In the genomic region with DNA sequence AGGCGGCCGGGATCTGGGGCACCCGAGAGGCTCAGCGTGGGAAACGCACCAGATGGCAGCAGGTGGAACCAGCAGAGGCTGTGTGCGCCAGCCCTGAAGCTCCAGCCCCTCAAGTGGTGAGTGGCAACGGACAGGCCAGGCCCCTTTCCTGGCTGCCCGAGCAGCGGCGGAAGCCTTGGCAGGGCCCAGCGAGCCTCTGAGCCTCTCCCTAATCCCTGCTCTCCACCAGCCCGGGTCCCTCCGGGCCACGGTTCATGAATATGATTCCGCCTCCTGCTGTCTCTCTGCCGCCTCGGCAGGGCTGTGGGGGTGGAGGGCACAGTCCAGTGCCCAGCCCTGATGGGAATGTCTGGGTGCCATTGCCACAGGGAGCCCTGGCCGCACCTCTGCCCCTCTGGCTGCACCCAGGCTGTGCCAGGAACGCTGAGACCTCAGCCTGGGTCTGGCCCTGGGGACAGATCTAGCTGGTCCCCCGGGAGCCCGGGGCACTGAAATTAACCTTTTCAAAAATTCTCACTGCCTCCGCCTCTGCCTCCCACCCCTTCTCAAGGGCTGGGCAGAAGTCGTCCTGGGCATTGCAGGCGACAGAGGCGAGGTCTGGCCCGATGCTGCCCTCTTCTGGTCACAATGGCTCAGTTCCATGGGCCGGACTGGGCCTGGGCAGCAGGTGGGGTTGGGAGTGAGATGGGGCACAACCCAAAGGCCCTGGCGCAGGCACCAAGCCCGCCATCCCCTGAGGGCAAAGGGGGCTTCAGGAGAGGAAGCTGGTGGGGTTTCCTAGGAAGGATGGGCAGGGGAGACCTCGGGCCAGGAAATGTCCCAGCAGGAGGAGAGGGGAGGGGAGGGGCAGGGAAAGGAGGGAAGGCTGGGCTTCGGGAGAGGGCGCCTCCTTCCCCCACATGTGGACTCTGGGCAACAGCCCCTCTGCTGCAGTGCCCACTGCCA, we compare ENCODE assay signal across 8 cellular contexts. TPM values are rescaled to one million over a fixed set of nuclear protein-coding genes. Genes with fewer than 3 reads are reported as not detected.
DNase-seq lines count a peak whose midpoint lies in the region; ATAC-seq and TF ChIP-seq lines count a peak whose summit lies in the region.

No MANE protein-coding gene starts in this region.

- TF ChIP-seq CTCF in GM12872 (IDR thresholded peaks at IDR 0.05; ENCODE audit: insufficient read depth, low read depth, low read length) (peak; percentile 82), dorsolateral prefrontal cortex (IDR thresholded peaks at IDR 0.05 in 54 of 56, conservative IDR thresholded peaks at IDR 0.05 in 2 of 56; ENCODE audit: low read depth in 1 of 56, partially characterized antibody in 56 of 56) (peak; percentile 52 to 91 (median 83)), lower lobe of right lung (IDR thresholded peaks at IDR 0.05) (peak; percentile 88)

- ATAC-seq in HG03060 (IDR thresholded peaks at IDR 0.05; ENCODE audit: low read depth, unreplicated experiment) (peak; percentile 67), lower lobe of right lung (peak; percentile 90 to 94)

- DNase-seq in NCI-H510A (lab: John Stamatoyannopoulos, UW), result peak; percentile 64
- DNase-seq in activated CD4-positive, alpha-beta T cell treated with anti-CD3 and anti-CD28 coated beads, Interleukin-2, amount 50 U/mL, for 1 hour, result peak; percentile 72
- peak; percentile 70 to 92 (median 80) for DNase-seq in dorsolateral prefrontal cortex
- DNase-seq in lower lobe of right lung, result peak; percentile 82
- peak; percentile 21 to 68 (median 48) for DNase-seq in stimulated activated CD4-positive, alpha-beta T cell treated with anti-CD3 and anti-CD28 coated beads, TNF-alpha, amount 100 ng/mL, for 1 hour (ENCODE audit: low read depth in 3 of 3, low spot score in 1 of 3)
- DNase-seq in mesenteric fat pad (ENCODE audit: low spot score), result no peak

- intact Hi-C loops in dorsolateral prefrontal cortex (cut with DNase I) (loop anchor here in 1 of 2 donors (5.0 kb wide), 1 partner anchor 111 kb away; no protein-coding TSS in a partner anchor), lower lobe of right lung (cut with DNase I) (no loop called here)

- peak overlapping the region in 55 of 59 donors; percentile 0 to 62 (median 38) for H3K4me3 ChIP-seq in dorsolateral prefrontal cortex
- peak overlapping the region; percentile 30 for H3K4me3 ChIP-seq in lower lobe of right lung

- H3K36me3 ChIP-seq in lower lobe of right lung, result no peaks in the 10 kb centered on the region

- H3K9me3 ChIP-seq in lower lobe of right lung, result no peaks in the 10 kb centered on the region

- H3K27me3 ChIP-seq in dorsolateral prefrontal cortex (peaks cover 0 to 4% (median 0%) of the 10 kb centered on the region in 45 donors), lower lobe of right lung (ENCODE audit: low read depth) (peaks cover 31% of the 10 kb centered on the region)

- H3K4me1 ChIP-seq in lower lobe of right lung, result peaks cover 6% of the 10 kb centered on the region

- H3K27ac ChIP-seq in dorsolateral prefrontal cortex (peak overlapping the region in 22 of 59 donors; percentile 1 to 86 (median 38)), lower lobe of right lung (no peak overlapping the region)

RNA-seq across cellular contexts. Expression of a gene that starts 20.3 kb away (rescaled TPM):
- under 1 TPM in 64 of 120 experiments, not detected in 56; 0.03 to 0.26 (median 0.08) TPM for total RNA-seq in dorsolateral prefrontal cortex
- 6.6 TPM for total RNA-seq in lower lobe of right lung
- not detected for total RNA-seq in mesenteric fat pad

RNA-seq across cellular contexts. Expression of a gene that starts 38.0 kb away (rescaled TPM):
- total RNA-seq in dorsolateral prefrontal cortex, result 10 to 100 TPM in 119 of 120 experiments, 1 to 10 TPM in 1; 9.6 to 20.4 (median 14.1) TPM
- total RNA-seq in lower lobe of right lung, result 10.5 TPM
- 10.3 TPM for total RNA-seq in mesenteric fat pad

RNA-seq across cellular contexts. Expression of a gene that starts 43.8 kb away (rescaled TPM):
- 10 to 100 TPM; 31.5 to 79.7 (median 44.8) TPM for total RNA-seq in dorsolateral prefrontal cortex
- 19.2 TPM for total RNA-seq in lower lobe of right lung
- 11.0 TPM for total RNA-seq in mesenteric fat pad
